ENCODE assay signal across 19 cellular contexts in the genomic region with DNA sequence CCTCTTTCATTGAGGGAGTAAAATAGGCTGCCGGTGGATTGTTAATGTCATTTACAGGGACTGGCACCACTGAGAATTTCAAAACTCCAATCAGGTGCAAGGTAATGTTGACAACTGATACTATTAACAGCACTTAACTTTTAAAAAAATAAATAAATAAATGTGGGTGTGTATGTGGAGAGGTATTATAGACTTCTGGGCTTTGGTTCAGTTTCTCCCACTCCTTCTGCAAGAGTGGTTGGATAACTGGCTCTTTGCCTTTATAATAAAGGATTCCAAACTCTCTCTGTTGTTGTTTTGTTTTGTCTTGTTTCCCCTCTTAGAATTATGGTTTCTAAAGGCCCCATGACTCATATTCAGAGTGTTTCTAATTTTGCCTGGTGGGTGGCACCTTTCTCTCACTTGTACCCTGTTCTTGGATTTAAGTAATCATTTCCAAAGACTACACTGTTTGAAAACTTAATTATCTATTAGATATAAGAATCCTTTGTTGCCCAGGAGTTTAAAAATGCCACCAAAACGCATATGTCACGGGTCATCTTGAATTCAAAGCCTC.
DNase-seq lines count a peak whose midpoint lies in the region; ATAC-seq and TF ChIP-seq lines count a peak whose summit lies in the region.
"Had no signal": no experiment of that assay in that cellular context is flagged by ENCODE, and none has a peak within 500 bp of the region (broad histone marks: within the 10 kb centered on the region; RNA-seq: fewer than 3 reads in every experiment).

No MANE protein-coding gene starts in this region.

- H3K9me3 ChIP-seq in heart right ventricle = no peaks in the 10 kb centered on the region
- no peaks in the 10 kb centered on the region for H3K9me3 ChIP-seq in transverse colon
- H3K9me3 ChIP-seq: mucosa of descending colon, right lobe of liver had no signal

- ATAC-seq in GM18909 (IDR thresholded peaks at IDR 0.05; ENCODE audit: poor library complexity, unreplicated experiment) = peak; percentile 34
- peak; percentile 37 for ATAC-seq in HG03175 (IDR thresholded peaks at IDR 0.05; ENCODE audit: unreplicated experiment)
- no peak for ATAC-seq in heart right ventricle
- ATAC-seq: activated CD8-positive, alpha-beta T cell treated with anti-CD3 and anti-CD28 coated beads, Interleukin-2, amount 10 ng/mL, durations not matched to agents 7 days and 5 days; activated T-cell treated with anti-CD3 and anti-CD28 coated beads, Interleukin-2, amount 50 U/mL, for 72 hours; right lobe of liver had no signal

- WGBS in heart right ventricle, 2 donors = 86 to 90% methylated on average over 3 of the region's 3 CpGs
- WGBS in transverse colon (ENCODE audit: low coverage in 1 of 2), 2 donors = 96% methylated on average over 2 to 3 of the region's 3 CpGs

- no peak for TF ChIP-seq EP300 in transverse colon (IDR thresholded peaks at IDR 0.05; ENCODE audit: low read depth)

- H3K27ac ChIP-seq in heart right ventricle (no peak overlapping the region), transverse colon (no peak overlapping the region)
- H3K27ac ChIP-seq: cardiac muscle cell, hepatocyte, right lobe of liver had no signal

- H3K27me3 ChIP-seq in GM06990 (replicated peaks; ENCODE audit: control insufficient read depth, insufficient read depth, low read length) (no peaks in the 10 kb centered on the region), heart right ventricle (no peaks in the 10 kb centered on the region), transverse colon (no peaks in the 10 kb centered on the region)
- H3K27me3 ChIP-seq: cardiac muscle cell, hepatocyte, right lobe of liver had no signal

- H3K4me1 ChIP-seq in heart right ventricle = peaks cover 0 to 24% (median 0%) of the 10 kb centered on the region in 9 donors
- H3K4me1 ChIP-seq in transverse colon = peaks cover 0 to 6% (median 2%) of the 10 kb centered on the region in 4 donors
- H3K4me1 ChIP-seq: right lobe of liver had no signal

- in situ Hi-C loops in transverse colon (cut with MboI; ENCODE audit: low pct_ligation_motif_present in 1 of 4, low pct_unique_long_range_greater_than_20kb in 1 of 4, low sequenced_read_pairs in 3 of 4) = no loop called here

- H3K4me3 ChIP-seq in GM06990 (replicated peaks; ENCODE audit: low read depth, low read length) (no peak overlapping the region), heart right ventricle (no peak overlapping the region), transverse colon (no peak overlapping the region)
- H3K4me3 ChIP-seq: cardiac muscle cell, hepatocyte, mucosa of descending colon, right lobe of liver had no signal

- TF ChIP-seq POLR2A in transverse colon (IDR thresholded peaks at IDR 0.05) = no peak

- no peak for TF ChIP-seq CTCF in GM06990 (IDR thresholded peaks at IDR 0.05; ENCODE audit: insufficient read depth, low read length, poor library complexity, severe bottlenecking)
- TF ChIP-seq CTCF in heart right ventricle (IDR thresholded peaks at IDR 0.05) = no peak
- no peak for TF ChIP-seq CTCF in transverse colon (IDR thresholded peaks at IDR 0.05)

- H3K36me3 ChIP-seq in GM06990 (ENCODE audit: control insufficient read depth, insufficient read depth, low read length) (no peaks in the 10 kb centered on the region), heart right ventricle (no peaks in the 10 kb centered on the region), transverse colon (no peaks in the 10 kb centered on the region)
- H3K36me3 ChIP-seq: cardiac muscle cell, right lobe of liver had no signal

- peak; percentile 14 for DNase-seq in GM06990 (ENCODE audit: extremely low read depth, insufficient read length)
- DNase-seq in astrocyte of the hippocampus (ENCODE audit: low read depth, low spot score) = peak; percentile 16
- DNase-seq in heart right ventricle = no peak
- no peak for DNase-seq in islet precursor cell
- DNase-seq in transverse colon = no peak
- DNase-seq: activated CD8-positive, alpha-beta T cell treated with anti-CD3 and anti-CD28 coated beads, Interleukin-2, amount 10 ng/mL, durations not matched to agents 7 days and 5 days; activated naive CD8-positive, alpha-beta T cell treated with anti-CD3 and anti-CD28 coated beads, Interleukin-2, amount 10 ng/mL, durations not matched to agents 7 days and 5 days; activated T-cell treated with anti-CD3 and anti-CD28 coated beads, Interleukin-2, amount 50 U/mL, for 72 hours; H7; mucosa of descending colon; NCI-H2171 treated with DMSO at 0.1 percent for 48 hours; NK-92 treated with Interleukin-12 subunit alpha and Interleukin-12 subunit beta, amount 100 ng/mL, for 24 hours; nucleus accumbens; right lobe of liver; stimulated activated CD4-positive, alpha-beta T cell treated with anti-CD3 and anti-CD28 coated beads, Interleukin-1b, Interleukin-23, amount 100 ng/mL, for 48 hours had no signal

- intact Hi-C loops in heart right ventricle (cut with DNase I) (no loop called here), transverse colon (cut with DNase I; ENCODE audit: low total_unique reads) (no loop called here)

Comparison
In these comparisons a context has a peak if more than half of its experiments do, and no peak if none do; other contexts are left out.
1. DNase-seq: peak in GM06990 (single experiment) and astrocyte of the hippocampus (single experiment); none in heart right ventricle (0 of 2), islet precursor cell (single experiment) and transverse colon (single experiment).
2. ATAC-seq: peak in GM18909 (single experiment) and HG03175 (single experiment); none in heart right ventricle (0 of 8).